8 cellular contexts compared by ENCODE assay signal in the genomic region with DNA sequence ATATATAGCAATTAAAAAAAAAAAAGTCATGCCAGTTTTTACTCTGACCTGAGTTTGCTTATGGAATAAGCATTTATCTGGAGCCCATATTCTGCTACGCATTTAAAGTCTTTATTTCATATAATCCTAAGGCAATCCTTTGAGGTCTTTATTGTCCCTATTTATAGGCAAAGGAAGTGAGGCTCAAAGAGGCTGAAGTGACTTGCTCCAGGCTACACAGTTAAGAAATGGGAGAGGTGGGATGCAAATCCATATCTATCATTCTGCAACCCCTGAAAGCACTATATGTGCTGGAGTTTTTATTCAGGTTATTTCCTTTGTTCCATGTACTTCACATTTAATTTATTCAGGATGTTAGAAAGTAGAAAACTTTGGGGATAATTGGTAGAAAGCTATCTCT.
"Had no signal": no experiment of that assay in that cellular context is flagged by ENCODE, and none has a peak within 500 bp of the region (broad histone marks: within the 10 kb centered on the region; RNA-seq: fewer than 3 reads in every experiment).

No MANE protein-coding gene starts in this region.

- DNase-seq: H9, HFFc6, KBM-7 had no signal

- FAIRE-seq: H1, H54, HepG2 had no signal

- H3K27ac ChIP-seq: HL-60 had no signal

- H3K4me3 ChIP-seq: GM23338 had no signal
